In the genomic region with DNA sequence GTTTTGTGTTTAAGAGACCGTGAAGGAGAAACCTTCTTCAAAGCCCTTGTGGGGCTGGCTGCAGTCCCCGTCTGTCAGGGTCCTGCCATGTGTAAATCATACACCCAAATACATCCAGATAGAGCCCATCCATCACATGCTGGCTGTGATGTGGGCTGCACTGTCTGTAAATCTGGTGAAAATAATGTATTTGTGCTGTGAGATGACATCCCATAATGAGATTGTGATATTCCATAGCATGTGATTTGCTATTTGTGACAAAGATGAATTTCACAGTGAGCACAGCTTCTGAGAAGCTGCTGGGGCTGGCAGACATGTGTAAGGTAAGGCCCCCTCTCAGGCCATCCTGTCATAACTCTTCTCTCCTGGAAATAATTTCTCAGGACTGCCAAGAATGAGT, we compare ENCODE assay signal across 20 cellular contexts.
"Had no signal": no experiment of that assay in that cellular context is flagged by ENCODE, and none has a peak within 500 bp of the region (broad histone marks: within the 10 kb centered on the region; RNA-seq: fewer than 3 reads in every experiment).

No MANE protein-coding gene starts in this region.

- FAIRE-seq: pancreas, small intestine, urothelium cell line had no signal

- ATAC-seq: naive thymus-derived CD4-positive, alpha-beta T cell; natural killer cell; pancreas; right cardiac atrium; right lobe of liver; stimulated activated effector memory CD8-positive, alpha-beta T cell treated with anti-CD3 and anti-CD28 coated beads, Interleukin-12 subunit alpha, Interleukin-12 subunit beta, amount 100 ng/mL, for 72 hours; stimulated activated naive B cell treated with anti-CD40 and anti-IgM and Interleukin-4, amounts not matched to agents 10 μg/mL and 1 μg/mL and 100 μg/mL, for 72 hours had no signal

- DNase-seq: naive thymus-derived CD4-positive, alpha-beta T cell; natural killer cell; nucleus accumbens; pancreas; right cardiac atrium; right lobe of liver; sigmoid colon; small intestine; stimulated activated CD4-positive, alpha-beta T cell treated with anti-CD3 and anti-CD28 coated beads, Interleukin-15, amount 100 ng/mL, for 24 hours; stimulated activated CD4-positive, alpha-beta T cell treated with anti-CD3 and anti-CD28 coated beads, Interleukin-2, amount 100 ng/mL, for 24 hours; stimulated activated CD4-positive, alpha-beta T cell treated with anti-CD3 and anti-CD28 coated beads, Interleukin-2, amount 100 ng/mL, for 48 hours; stimulated activated CD4-positive, alpha-beta T cell treated with anti-CD3 and anti-CD28 coated beads, Interleukin-4, amount 100 ng/mL, for 24 hours; stimulated activated naive B cell treated with anti-CD40 and anti-IgM and Interleukin-4, amounts not matched to agents 10 μg/mL and 1 μg/mL and 100 μg/mL, for 72 hours; stimulated activated naive CD4-positive, alpha-beta T cell treated with Interleukin-2 at 50 U/mL for 16 hours; stomach; thyroid gland; trophoblast cell; upper lobe of left lung had no signal
